ENCODE assay signal across 1 cellular context in the genomic region with DNA sequence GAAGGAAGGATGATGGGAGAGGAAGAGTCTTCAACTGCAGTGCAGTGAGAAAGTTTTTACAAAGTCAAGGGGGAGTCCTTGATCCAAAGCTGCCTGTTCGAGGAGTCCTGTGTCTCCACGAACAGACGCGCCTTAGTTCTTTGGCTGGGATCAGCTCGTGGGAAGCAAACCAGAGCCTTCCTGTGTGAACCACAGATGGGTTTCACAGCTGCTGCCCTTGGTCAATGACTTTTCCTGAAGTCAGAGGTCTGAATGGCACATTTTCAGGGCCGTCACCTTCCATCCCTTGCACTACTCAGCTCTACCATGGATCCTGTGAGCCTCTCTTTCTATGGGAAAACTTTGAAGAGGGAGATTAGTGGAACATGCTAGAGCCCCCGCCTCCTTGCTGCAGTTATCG.
TF ChIP-seq lines count a peak whose summit lies in the region.

No MANE protein-coding gene starts in this region.

TF ChIP-seq in GM23338, 12 proteins besides CTCF, POLR2A, EP300 and RAD21 (continued from another document):
- TF ChIP-seq, protein P1, sequence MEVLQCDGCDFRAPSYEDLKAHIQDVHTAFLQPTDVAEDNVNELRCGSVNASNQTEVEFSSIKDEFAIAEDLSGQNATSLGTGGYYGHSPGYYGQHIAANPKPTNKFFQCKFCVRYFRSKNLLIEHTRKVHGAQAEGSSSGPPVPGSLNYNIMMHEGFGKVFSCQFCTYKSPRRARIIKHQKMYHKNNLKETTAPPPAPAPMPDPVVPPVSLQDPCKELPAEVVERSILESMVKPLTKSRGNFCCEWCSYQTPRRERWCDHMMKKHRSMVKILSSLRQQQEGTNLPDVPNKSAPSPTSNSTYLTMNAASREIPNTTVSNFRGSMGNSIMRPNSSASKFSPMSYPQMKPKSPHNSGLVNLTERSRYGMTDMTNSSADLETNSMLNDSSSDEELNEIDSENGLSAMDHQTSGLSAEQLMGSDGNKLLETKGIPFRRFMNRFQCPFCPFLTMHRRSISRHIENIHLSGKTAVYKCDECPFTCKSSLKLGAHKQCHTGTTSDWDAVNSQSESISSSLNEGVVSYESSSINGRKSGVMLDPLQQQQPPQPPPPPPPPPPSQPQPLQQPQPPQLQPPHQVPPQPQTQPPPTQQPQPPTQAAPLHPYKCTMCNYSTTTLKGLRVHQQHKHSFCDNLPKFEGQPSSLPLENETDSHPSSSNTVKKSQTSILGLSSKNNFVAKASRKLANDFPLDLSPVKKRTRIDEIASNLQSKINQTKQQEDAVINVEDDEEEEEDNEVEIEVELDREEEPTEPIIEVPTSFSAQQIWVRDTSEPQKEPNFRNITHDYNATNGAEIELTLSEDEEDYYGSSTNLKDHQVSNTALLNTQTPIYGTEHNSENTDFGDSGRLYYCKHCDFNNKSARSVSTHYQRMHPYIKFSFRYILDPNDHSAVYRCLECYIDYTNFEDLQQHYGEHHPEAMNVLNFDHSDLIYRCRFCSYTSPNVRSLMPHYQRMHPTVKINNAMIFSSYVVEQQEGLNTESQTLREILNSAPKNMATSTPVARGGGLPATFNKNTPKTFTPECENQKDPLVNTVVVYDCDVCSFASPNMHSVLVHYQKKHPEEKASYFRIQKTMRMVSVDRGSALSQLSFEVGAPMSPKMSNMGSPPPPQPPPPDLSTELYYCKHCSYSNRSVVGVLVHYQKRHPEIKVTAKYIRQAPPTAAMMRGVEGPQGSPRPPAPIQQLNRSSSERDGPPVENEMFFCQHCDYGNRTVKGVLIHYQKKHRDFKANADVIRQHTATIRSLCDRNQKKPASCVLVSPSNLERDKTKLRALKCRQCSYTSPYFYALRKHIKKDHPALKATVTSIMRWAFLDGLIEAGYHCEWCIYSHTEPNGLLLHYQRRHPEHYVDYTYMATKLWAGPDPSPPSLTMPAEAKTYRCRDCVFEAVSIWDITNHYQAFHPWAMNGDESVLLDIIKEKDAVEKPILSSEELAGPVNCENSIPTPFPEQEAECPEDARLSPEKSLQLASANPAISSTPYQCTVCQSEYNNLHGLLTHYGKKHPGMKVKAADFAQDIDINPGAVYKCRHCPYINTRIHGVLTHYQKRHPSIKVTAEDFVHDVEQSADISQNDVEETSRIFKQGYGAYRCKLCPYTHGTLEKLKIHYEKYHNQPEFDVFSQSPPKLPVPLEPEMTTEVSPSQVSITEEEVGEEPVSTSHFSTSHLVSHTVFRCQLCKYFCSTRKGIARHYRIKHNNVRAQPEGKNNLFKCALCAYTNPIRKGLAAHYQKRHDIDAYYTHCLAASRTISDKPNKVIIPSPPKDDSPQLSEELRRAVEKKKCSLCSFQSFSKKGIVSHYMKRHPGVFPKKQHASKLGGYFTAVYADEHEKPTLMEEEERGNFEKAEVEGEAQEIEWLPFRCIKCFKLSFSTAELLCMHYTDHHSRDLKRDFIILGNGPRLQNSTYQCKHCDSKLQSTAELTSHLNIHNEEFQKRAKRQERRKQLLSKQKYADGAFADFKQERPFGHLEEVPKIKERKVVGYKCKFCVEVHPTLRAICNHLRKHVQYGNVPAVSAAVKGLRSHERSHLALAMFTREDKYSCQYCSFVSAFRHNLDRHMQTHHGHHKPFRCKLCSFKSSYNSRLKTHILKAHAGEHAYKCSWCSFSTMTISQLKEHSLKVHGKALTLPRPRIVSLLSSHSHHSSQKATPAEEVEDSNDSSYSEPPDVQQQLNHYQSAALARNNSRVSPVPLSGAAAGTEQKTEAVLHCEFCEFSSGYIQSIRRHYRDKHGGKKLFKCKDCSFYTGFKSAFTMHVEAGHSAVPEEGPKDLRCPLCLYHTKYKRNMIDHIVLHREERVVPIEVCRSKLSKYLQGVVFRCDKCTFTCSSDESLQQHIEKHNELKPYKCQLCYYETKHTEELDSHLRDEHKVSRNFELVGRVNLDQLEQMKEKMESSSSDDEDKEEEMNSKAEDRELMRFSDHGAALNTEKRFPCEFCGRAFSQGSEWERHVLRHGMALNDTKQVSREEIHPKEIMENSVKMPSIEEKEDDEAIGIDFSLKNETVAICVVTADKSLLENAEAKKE (CRISPR knock-in tag; IDR thresholded peaks at IDR 0.05): no peak
